In genomic region chr5:147483961-147484707, GRCh38 we compare ENCODE assay signal across 8 cellular contexts. TPM values are rescaled to one million over a fixed set of nuclear protein-coding genes. Genes with fewer than 3 reads are reported as not detected.
DNase-seq lines count a peak whose midpoint lies in the region; ATAC-seq, FAIRE-seq and TF ChIP-seq lines count a peak whose summit lies in the region.

No MANE protein-coding gene starts in this region.

- H3K4me1 ChIP-seq in A549 (peaks cover 4% of the 10 kb centered on the region; the same call in 1 of the 3 replicates), ascending aorta (peaks cover 10 to 46% of the 10 kb centered on the region in 2 donors), Karpas-422 (ENCODE audit: low read length) (peaks cover 16% of the 10 kb centered on the region)

- CTCF ChIA-PET in A549 (lab: Yijun Ruan, JAX) = interaction anchor here (0.9 to 1.6 kb wide), 3 partner anchors 10 to 95 kb away, joined by 3 to 5 read pairs (median 4); no protein-coding TSS in a partner anchor

- no peak for TF ChIP-seq POLR2A in A549 (IDR thresholded peaks at IDR 0.05; ENCODE audit: low read length)

- peak overlapping the region; percentile 19 for H3K4me3 Mint-ChIP-seq in type B pancreatic cell

- H3K36me3 ChIP-seq in ascending aorta (no peaks in the 10 kb centered on the region), Karpas-422 (ENCODE audit: insufficient read depth, low read length) (no peaks in the 10 kb centered on the region)

- intact Hi-C loops in ascending aorta (cut with DNase I) = loop anchor here (2.0 kb wide), 1 partner anchor 29 kb away; no protein-coding TSS in a partner anchor
- intact Hi-C loops in left colon (cut with DNase I, micrococcal nuclease) = no loop called here

- FAIRE-seq in A549 (lab: Jason Lieb, UNC) = no peak

- no peaks in the 10 kb centered on the region for H3K79me2 ChIP-seq in Karpas-422 (ENCODE audit: low read length)

- TF ChIP-seq EP300 in A549 (IDR thresholded peaks at IDR 0.05) = no peak

- TF ChIP-seq CTCF in A549 (IDR thresholded peaks at IDR 0.05) (no peak), ascending aorta (IDR thresholded peaks at IDR 0.05) (no peak), type B pancreatic cell (conservative IDR thresholded peaks at IDR 0.05) (no peak)

- H3K4me2 ChIP-seq in A549 (no peak overlapping the region), Karpas-422 (ENCODE audit: low read depth, low read length, poor library complexity, severe bottlenecking) (no peak overlapping the region)

- peaks cover 4% of the 10 kb centered on the region for H3K27me3 Mint-ChIP-seq in type B pancreatic cell

- POLR2A ChIA-PET in A549 (lab: Yijun Ruan, JAX) = no interaction called here

- H2AFZ ChIP-seq in Karpas-422 (ENCODE audit: low read length) = no peak overlapping the region

- TF ChIP-seq RAD21 in A549 (conservative IDR thresholded peaks at IDR 0.05 in 1 of 2, IDR thresholded peaks at IDR 0.05 in 1 of 2) = no peak

- peaks cover 32% of the 10 kb centered on the region for H3K4me1 Mint-ChIP-seq in type B pancreatic cell (ENCODE audit: unreplicated experiment)

- H3K4me3 ChIP-seq in A549 = no peak overlapping the region
- no peak overlapping the region for H3K4me3 ChIP-seq in ascending aorta
- H3K4me3 ChIP-seq in Karpas-422 (ENCODE audit: low read length) = no peak overlapping the region

- H3K27ac ChIP-seq in A549 (0 out of 6 replicates have a peak overlapping the region, but pooled peaks of 1 of the 2 experiments have one; percentile 20), ascending aorta (peak overlapping the region; percentile 64 to 82), Karpas-422 (ENCODE audit: low read length) (no peak overlapping the region)

- H4K20me1 ChIP-seq in Karpas-422 (ENCODE audit: insufficient read depth, low read depth, low read length) = no peaks in the 10 kb centered on the region

- no peaks in the 10 kb centered on the region for H3K9me3 Mint-ChIP-seq in type B pancreatic cell

- H3K9ac ChIP-seq in Karpas-422 (ENCODE audit: low read length) = no peak overlapping the region

- no peak overlapping the region for H3K27ac Mint-ChIP-seq in type B pancreatic cell

- peak in 1 of 2 experiments; percentile 73 for DNase-seq in A549 (ENCODE audit: low read depth in 1 of 2, low spot score in 1 of 2)
- peak; percentile 71 for DNase-seq in NCI-H1105 (lab: John Stamatoyannopoulos, UW)
- peak in 1 of 2 donors; percentile 85 for DNase-seq in ascending aorta (ENCODE audit: low spot score in 2 of 2)
- DNase-seq in left colon = peak; percentile 42 to 45
- no peak for DNase-seq in type B pancreatic cell (ENCODE audit: extremely low spot score, unreplicated experiment)
- DNase-seq in Karpas-422 = no peak
- DNase-seq in foreskin melanocyte = no peak

- ATAC-seq in A549 = peak; percentile 61 to 78
- peak; percentile 19 for ATAC-seq in left colon
- no peak for ATAC-seq in HG03354 (IDR thresholded peaks at IDR 0.05; ENCODE audit: poor library complexity, severe bottlenecking, unreplicated experiment)

- no peaks in the 10 kb centered on the region for H3K9me3 ChIP-seq in A549
- H3K9me3 ChIP-seq in ascending aorta = no peaks in the 10 kb centered on the region
- no peaks in the 10 kb centered on the region for H3K9me3 ChIP-seq in Karpas-422 (ENCODE audit: low read length)

- no peaks in the 10 kb centered on the region for H3K9me2 ChIP-seq in Karpas-422 (replicated peaks; ENCODE audit: insufficient read depth, low read length)

- 12% methylated on average over 5 of the region's 5 CpGs for WGBS in A549 (ENCODE audit: missing lambda C conversion rate)

- H3K36me3 Mint-ChIP-seq in type B pancreatic cell = no peaks in the 10 kb centered on the region

- H3K27me3 ChIP-seq in ascending aorta = no peaks in the 10 kb centered on the region
- H3K27me3 ChIP-seq in Karpas-422 (ENCODE audit: low read length) = no peaks in the 10 kb centered on the region

TF ChIP-seq in A549, 52 proteins besides CTCF, POLR2A, EP300 and RAD21:
- TF ChIP-seq JUNB (IDR thresholded peaks at IDR 0.05) (no peak), BCL3 (IDR thresholded peaks at IDR 0.05) (no peak)

RNA-seq across cellular contexts. Expression of gene DPYSL3, which starts 25.7 kb away (rescaled TPM):
- polyA plus RNA-seq in A549 (2011; rRNA removed) = 22.3 and 23.7 TPM in 2 replicates
- polyA plus RNA-seq in A549 (2012; cell fraction: cytosol; rRNA removed) = 22.8 and 25.1 TPM in 2 replicates
- polyA plus RNA-seq in A549 (2012; cell fraction: nucleus; rRNA removed) = 37.6 and 45.9 TPM in 2 replicates
- 16.5 to 20.7 TPM (median 19.3 TPM) in 3 replicates for polyA plus RNA-seq in A549 (2017; fragmentation: RNase III; extraction: RNeasy Plus Mini Kit Qiagen cat#74134 plus additional on column Dnase treatment)
- 24.3 and 25.6 TPM in 2 replicates for polyA minus RNA-seq in A549 (2011; rRNA and poly(A)+ RNA removed)
- total RNA-seq in ascending aorta = 110 TPM
- total RNA-seq in left colon = 10 to 100 TPM in 1 of 2 donors, 1 to 10 TPM in 1; 10.0 to 23.9 TPM
- 11.9 and 36.0 TPM in 2 replicates for total RNA-seq in type B pancreatic cell (ENCODE audit: low replicate concordance)
- not detected in 2 replicates for total RNA-seq in Karpas-422 (2014; rRNA removed; shearing (Covaris generic); ENCODE audit: low replicate concordance)

Comparison
In these comparisons a context has a peak if more than half of its experiments do, and no peak if none do; other contexts are left out.
1. DNase-seq: peak in NCI-H1105 (single experiment) and left colon (2 of 2); none in type B pancreatic cell (single experiment), Karpas-422 (single experiment) and foreskin melanocyte (single experiment).
2. RNA of gene DPYSL3, which starts 25.7 kb away (total RNA-seq): 110 TPM in ascending aorta (single experiment), 11.9 to 36.0 TPM in type B pancreatic cell and 10.0 to 23.9 TPM in left colon; not detected in Karpas-422; every median in the first group is over 10 times any median in the second.